In genomic region chr1:202106340-202107284, GRCh38 we compare ENCODE assay signal across 12 cellular contexts. TPM values are rescaled to one million over a fixed set of nuclear protein-coding genes. Genes with fewer than 3 reads are reported as not detected.
DNase-seq lines count a peak whose midpoint lies in the region; ATAC-seq, FAIRE-seq and TF ChIP-seq lines count a peak whose summit lies in the region.
"Had no signal": no experiment of that assay in that cellular context is flagged by ENCODE, and none has a peak within 500 bp of the region (broad histone marks: within the 10 kb centered on the region; RNA-seq: fewer than 3 reads in every experiment).

No MANE protein-coding gene starts in this region.

- no peaks in the 10 kb centered on the region for H3K27me3 Mint-ChIP-seq in activated CD4-positive, alpha-beta T cell treated with anti-CD3 and anti-CD28 coated beads for 36 hours

- FAIRE-seq in frontal cortex (lab: Jason Lieb, UNC) = no peak

- H3K9me3 Mint-ChIP-seq in activated CD4-positive, alpha-beta T cell treated with anti-CD3 and anti-CD28 coated beads for 36 hours (ENCODE audit: low read depth) = no peaks in the 10 kb centered on the region

- no peaks in the 10 kb centered on the region for H3K36me3 ChIP-seq in muscle layer of duodenum (ENCODE audit: control insufficient read depth in 1 of 2, insufficient read depth in 2 of 2, low read length in 2 of 2)
- H3K36me3 ChIP-seq: thoracic aorta had no signal

- no peak overlapping the region for H3K4me3 Mint-ChIP-seq in activated CD4-positive, alpha-beta T cell treated with anti-CD3 and anti-CD28 coated beads for 36 hours

- H3K4me3 ChIP-seq in epithelial cell of esophagus (ENCODE audit: low read length) (no peak overlapping the region), muscle layer of duodenum (ENCODE audit: low read depth in 1 of 2, low read length in 2 of 2) (no peak overlapping the region)
- H3K4me3 ChIP-seq: thoracic aorta had no signal

- H3K27ac Mint-ChIP-seq in activated CD4-positive, alpha-beta T cell treated with anti-CD3 and anti-CD28 coated beads for 36 hours = no peak overlapping the region

- H3K4me1 ChIP-seq in muscle layer of duodenum (ENCODE audit: control insufficient read depth in 1 of 2, insufficient read depth in 2 of 2, low read length in 2 of 2) = no peaks in the 10 kb centered on the region

- TF ChIP-seq CTCF in epithelial cell of esophagus (IDR thresholded peaks at IDR 0.05; ENCODE audit: insufficient read depth, low read depth, low read length, missing control alignments) = no peak

- no peak for ATAC-seq in HG02885 (IDR thresholded peaks at IDR 0.05; ENCODE audit: poor library complexity, unreplicated experiment)
- ATAC-seq in activated CD4-positive, alpha-beta T cell treated with anti-CD3 and anti-CD28 coated beads for 36 hours = no peak

- CTCF ChIA-PET in activated CD4-positive, alpha-beta T cell treated with anti-CD3 and anti-CD28 coated beads for 36 hours (lab: Charles Lee) = interaction anchor here (0.6 kb wide), 2 partner anchors 262 to 760 kb away, joined by 3 read pairs; no protein-coding TSS in a partner anchor

- intact Hi-C loops in activated CD4-positive, alpha-beta T cell treated with anti-CD3 and anti-CD28 coated beads for 36 hours (cut with DNase I, micrococcal nuclease) = no loop called here

- DNase-seq in DMS53 treated with DMSO at 0.1 percent for 48 hours (lab: John Stamatoyannopoulos, UW; ENCODE audit: unreplicated experiment) (peak; percentile 80), NCI-H146 treated with DMSO at 0.1 percent for 48 hours (lab: John Stamatoyannopoulos, UW; ENCODE audit: unreplicated experiment) (peak; percentile 70), epithelial cell of esophagus (ENCODE audit: low read depth) (peak; percentile 24), DMS114 treated with DMSO at 0.1 percent for 48 hours (lab: John Stamatoyannopoulos, UW; ENCODE audit: unreplicated experiment) (no peak), frontal cortex (ENCODE audit: low spot score in 2 of 2) (no peak)
- no peak for DNase-seq in activated CD4-positive, alpha-beta T cell treated with anti-CD3 and anti-CD28 coated beads for 36 hours
- DNase-seq: effector CD4-positive, alpha-beta T cell; NCI-H1048 had no signal

- H3K36me3 Mint-ChIP-seq in activated CD4-positive, alpha-beta T cell treated with anti-CD3 and anti-CD28 coated beads for 36 hours (ENCODE audit: low read depth) = no peaks in the 10 kb centered on the region

- H3K27ac ChIP-seq in muscle layer of duodenum (ENCODE audit: low read length) = peak overlapping the region; percentile 97
- H3K27ac ChIP-seq: thoracic aorta had no signal

- no peaks in the 10 kb centered on the region for H3K4me1 Mint-ChIP-seq in activated CD4-positive, alpha-beta T cell treated with anti-CD3 and anti-CD28 coated beads for 36 hours

- H3K27me3 ChIP-seq in muscle layer of duodenum (ENCODE audit: low read depth, low read length) = no peaks in the 10 kb centered on the region

- POLR2A ChIA-PET in activated CD4-positive, alpha-beta T cell treated with anti-CD3 and anti-CD28 coated beads for 36 hours (lab: Charles Lee) = interaction anchor here (0.5 to 0.6 kb wide), 2 partner anchors 107 to 1623 kb away, joined by 3 read pairs; no protein-coding TSS in a partner anchor

- H3K9me3 ChIP-seq in muscle layer of duodenum (ENCODE audit: control insufficient read depth in 1 of 2, low read length in 2 of 2) = no peaks in the 10 kb centered on the region
- H3K9me3 ChIP-seq: thoracic aorta had no signal

RNA-seq across cellular contexts. Expression of gene GPR37L1, which starts 16.1 kb away (rescaled TPM):
- total RNA-seq in activated CD4-positive, alpha-beta T cell treated with anti-CD3 and anti-CD28 coated beads for 36 hours = not detected
- 0.82 TPM for total RNA-seq in frontal cortex
- total RNA-seq: T-helper 2 cell treated with Interferon-gamma antibody and Interleukin-4, amounts not matched to agents 100 ng/mL and 5 ng/mL, for 36 hours; thoracic aorta had no signal

RNA-seq across cellular contexts. Expression of gene ARL8A, which starts 37.9 kb away (rescaled TPM):
- 10 to 100 TPM; 32.3 to 51.7 TPM for total RNA-seq in activated CD4-positive, alpha-beta T cell treated with anti-CD3 and anti-CD28 coated beads for 36 hours
- 99.1 TPM for total RNA-seq in frontal cortex

RNA-seq across cellular contexts. Expression of gene PTPN7, which starts 53.8 kb away (rescaled TPM):
- total RNA-seq in activated CD4-positive, alpha-beta T cell treated with anti-CD3 and anti-CD28 coated beads for 36 hours = 100 to 1,000 TPM; 188 to 221 TPM
- not detected for total RNA-seq in frontal cortex

Comparison
In these comparisons a context has a peak if more than half of its experiments do, and no peak if none do; other contexts are left out.
1. DNase-seq: peak in DMS53 treated with DMSO at 0.1 percent for 48 hours (single experiment), NCI-H146 treated with DMSO at 0.1 percent for 48 hours (single experiment) and epithelial cell of esophagus (single experiment); none in activated CD4-positive, alpha-beta T cell treated with anti-CD3 and anti-CD28 coated beads for 36 hours (single experiment), DMS114 treated with DMSO at 0.1 percent for 48 hours (single experiment) and frontal cortex (0 of 2).
2. RNA of gene PTPN7, which starts 53.8 kb away (total RNA-seq): 188 to 221 TPM in activated CD4-positive, alpha-beta T cell treated with anti-CD3 and anti-CD28 coated beads for 36 hours; not detected in frontal cortex (single experiment); every median in the first group is over 100 times any median in the second.